20 cellular contexts compared by ENCODE assay signal in genomic region chr15:51718745-51719144, GRCh38. TPM values are rescaled to one million over a fixed set of nuclear protein-coding genes. Genes with fewer than 3 reads are reported as not detected.
"Had no signal": no experiment of that assay in that cellular context is flagged by ENCODE, and none has a peak within 500 bp of the region (broad histone marks: within the 10 kb centered on the region; RNA-seq: fewer than 3 reads in every experiment).

No MANE protein-coding gene starts in this region.

- H3K4me3 ChIP-seq: K562, SJSA1, SK-N-MC had no signal

- H3K27me3 Mint-ChIP-seq: IgD-negative memory B cell had no signal

- H3K9ac ChIP-seq: KMS-11 had no signal

- H3K27me3 ChIP-seq: SJSA1 had no signal

- H3K27ac ChIP-seq: KMS-11, SJSA1, SK-N-MC had no signal

- DNase-seq: Kasumi-1, MV-4-11, NCI-H1048, NCI-H1105, NCI-H1436 treated with DMSO at 0.1 percent for 48 hours, NCI-H1694, NCI-H2171 treated with DMSO at 0.1 percent for 48 hours, NCI-H226, NCI-H446, NCI-H774, Right ventricle myocardium superior, RPMI8226, SIG-M5 had no signal

- H3K9me3 ChIP-seq: SJSA1 had no signal

- FAIRE-seq: K562, RCC 7860 had no signal

- H3K36me3 ChIP-seq: SJSA1 had no signal

- H3K9me3 Mint-ChIP-seq: IgD-negative memory B cell had no signal

- H3K4me2 ChIP-seq: KMS-11 had no signal

RNA-seq across cellular contexts. Expression of gene SCG3, which starts 37.4 kb away (rescaled TPM):
- total RNA-seq: HT1080, Right ventricle myocardium superior, SJSA1 had no signal
- polyA plus RNA-seq: IgD-negative memory B cell had no signal
